9 cellular contexts compared by ENCODE assay signal in the genomic region with DNA sequence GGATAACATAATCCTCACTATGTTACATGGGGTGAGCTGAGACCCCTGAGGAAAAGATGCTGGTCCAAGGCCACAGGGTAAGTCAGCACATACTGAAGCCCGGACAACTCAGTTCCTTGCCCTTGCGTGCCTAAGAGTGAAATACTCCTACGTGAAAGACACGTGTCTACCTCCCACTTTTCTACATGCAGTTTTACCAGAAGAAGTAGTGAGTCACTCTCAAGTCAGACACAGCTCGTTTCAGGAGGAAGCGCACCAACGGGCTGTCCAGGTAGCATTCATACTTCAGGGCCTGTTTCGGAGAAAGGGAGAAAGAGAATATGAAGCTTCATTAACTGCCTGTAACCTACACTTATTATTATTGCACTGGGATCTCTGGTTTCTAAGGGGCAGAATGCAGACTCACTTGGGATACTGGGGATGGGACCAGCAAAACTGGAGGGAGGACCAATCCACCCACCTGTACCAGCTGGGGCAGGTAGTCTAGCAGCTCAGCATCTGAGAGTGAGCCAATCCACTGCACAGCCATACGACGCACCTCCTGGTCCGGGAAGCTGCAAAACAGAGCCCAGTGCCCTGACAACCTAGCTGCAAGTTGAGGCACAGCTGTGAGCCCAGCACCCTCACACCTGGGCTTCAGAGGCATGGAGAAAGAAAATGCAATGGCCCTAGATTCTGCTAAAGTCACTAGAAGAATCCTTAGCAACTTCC. TPM values are rescaled to one million over a fixed set of nuclear protein-coding genes. Genes with fewer than 3 reads are reported as not detected.
DNase-seq lines count a peak whose midpoint lies in the region; ATAC-seq and TF ChIP-seq lines count a peak whose summit lies in the region.
"Had no signal": no experiment of that assay in that cellular context is flagged by ENCODE, and none has a peak within 500 bp of the region (broad histone marks: within the 10 kb centered on the region; RNA-seq: fewer than 3 reads in every experiment).

No MANE protein-coding gene starts in this region.

- peaks cover 44% of the 10 kb centered on the region for H3K79me2 ChIP-seq in PC-9 (ENCODE audit: low read depth)

- H4K20me1 ChIP-seq in PC-9 (ENCODE audit: insufficient read depth) = no peaks in the 10 kb centered on the region

- H3K4me2 ChIP-seq in PC-9 = peak overlapping the region; percentile 63

- no TSS peak for BruUV-seq in PC-9 (replicated peaks; lab: Mats Ljungman, UMichigan)

- no peak for TF ChIP-seq POLR2A in spleen (IDR thresholded peaks at IDR 0.05)
- TF ChIP-seq POLR2A in GM18505 (IDR thresholded peaks at IDR 0.05; ENCODE audit: borderline replicate concordance, extremely low read depth, insufficient read depth, insufficient read length) = no peak

- H3K27me3 ChIP-seq in PC-9 (ENCODE audit: insufficient read depth, low read depth) (no peaks in the 10 kb centered on the region), spleen (replicated peaks in 1 of 7) (no peaks in the 10 kb centered on the region)

- ATAC-seq in GM18505 (IDR thresholded peaks at IDR 0.05; ENCODE audit: unreplicated experiment) = no peak

- H3K4me1 ChIP-seq in PC-9 (replicated peaks; ENCODE audit: insufficient read depth) (peaks cover 70% of the 10 kb centered on the region), spleen (peaks cover 16 to 71% (median 44%) of the 10 kb centered on the region in 6 donors)

- peaks cover 75% of the 10 kb centered on the region for H3F3A ChIP-seq in PC-9 (ENCODE audit: insufficient read depth, low read depth)

- 76 to 82% (median 81%) methylated on average over 11 of the region's 11 CpGs for WGBS in spleen, 5 donors

- POLR2A ChIA-PET in PC-9 (lab: Charles Lee; ENCODE audit: unreplicated experiment) = interaction anchor here (0.6 to 1.0 kb wide), 3 partner anchors 33 to 1135 kb away, joined by 4 to 6 read pairs (median 5); no protein-coding TSS in a partner anchor

- no peak overlapping the region for H2AFZ ChIP-seq in PC-9

- CTCF ChIA-PET in PC-9 (lab: Charles Lee) = interaction anchor here (0.9 to 1.2 kb wide), 4 partner anchors 10 to 245 kb away, joined by 3 to 5 read pairs (median 4); no protein-coding TSS in a partner anchor

- intact Hi-C loops in PC-9 (cut with micrococcal nuclease; ENCODE audit: unreplicated experiment) = loop anchor here (2.0 kb wide), 1 partner anchor 35 kb away; no protein-coding TSS in a partner anchor
- intact Hi-C loops in spleen (cut with DNase I; ENCODE audit: low total_unique reads) = no loop called here

- H3K9me3 ChIP-seq in PC-9 (ENCODE audit: insufficient read depth, low read depth) = peaks cover 13% of the 10 kb centered on the region
- no peaks in the 10 kb centered on the region for H3K9me3 ChIP-seq in spleen

- H3K4me3 ChIP-seq in PC-9 (no peak overlapping the region), epithelial cell of esophagus (ENCODE audit: low read length) (no peak overlapping the region), spleen (no peak overlapping the region)

- H3K27ac ChIP-seq in PC-9 (peak overlapping the region; percentile 89), spleen (no peak overlapping the region)

- TF ChIP-seq CTCF in GM10266 (IDR thresholded peaks at IDR 0.05; ENCODE audit: control insufficient read depth, insufficient read depth, low read depth, missing control alignments) = no peak
- no peak for TF ChIP-seq CTCF in PC-9 (conservative IDR thresholded peaks at IDR 0.05)
- no peak for TF ChIP-seq CTCF in epithelial cell of esophagus (IDR thresholded peaks at IDR 0.05; ENCODE audit: insufficient read depth, low read depth, low read length, missing control alignments)
- no peak for TF ChIP-seq CTCF in spleen (IDR thresholded peaks at IDR 0.05 in 8 of 11, conservative IDR thresholded peaks at IDR 0.05 in 3 of 11)

- H3K9me2 ChIP-seq in PC-9 (ENCODE audit: insufficient read depth) = no peaks in the 10 kb centered on the region

- H3K36me3 ChIP-seq in PC-9 (ENCODE audit: low read depth) = peaks cover 66% of the 10 kb centered on the region
- H3K36me3 ChIP-seq in spleen = peaks cover 0 to 95% (median 67%) of the 10 kb centered on the region in 6 donors

- peak; percentile 27 for DNase-seq in GM10266 (ENCODE audit: extremely low spot score)
- DNase-seq in PC-9 = peak; percentile 57 to 88
- DNase-seq in epithelial cell of esophagus (ENCODE audit: low read depth) = peak; percentile 95
- peak; percentile 49 for DNase-seq in spleen
- DNase-seq in NCI-H345 (lab: John Stamatoyannopoulos, UW) = no peak
- DNase-seq in NCI-H2081 (lab: John Stamatoyannopoulos, UW) = no peak
- DNase-seq: foreskin fibroblast, SIG-M5 had no signal

RNA-seq across cellular contexts. Expression of gene PPP1R15B, which starts 32.4 kb away (rescaled TPM):
- total RNA-seq in PC-9 (2021) (37.3 and 40.9 TPM in 2 replicates), spleen (10 to 100 TPM; 46.3 to 73.1 (median 63.8) TPM)
- polyA plus RNA-seq in spleen = 10 to 100 TPM; 10.8 to 17.2 (median 12.5) TPM

RNA-seq across cellular contexts. Expression of gene PIK3C2B, which starts 50.6 kb away (rescaled TPM):
- total RNA-seq in PC-9 (2021) (51.6 and 52.4 TPM in 2 replicates), spleen (10 to 100 TPM; 45.8 to 72.2 (median 66.5) TPM)
- polyA plus RNA-seq in spleen = 10 to 100 TPM in 2 of 3 donors, 1 to 10 TPM in 1; 9.5 to 22.4 (median 10.8) TPM

Comparison
In these comparisons a context has a peak if more than half of its experiments do, and no peak if none do; other contexts are left out.
1. DNase-seq: peak in GM10266 (single experiment), PC-9 (2 of 2), epithelial cell of esophagus (single experiment) and spleen (single experiment); none in NCI-H345 (single experiment) and NCI-H2081 (0 of 2).